11 cellular contexts compared by ENCODE assay signal in the genomic region with DNA sequence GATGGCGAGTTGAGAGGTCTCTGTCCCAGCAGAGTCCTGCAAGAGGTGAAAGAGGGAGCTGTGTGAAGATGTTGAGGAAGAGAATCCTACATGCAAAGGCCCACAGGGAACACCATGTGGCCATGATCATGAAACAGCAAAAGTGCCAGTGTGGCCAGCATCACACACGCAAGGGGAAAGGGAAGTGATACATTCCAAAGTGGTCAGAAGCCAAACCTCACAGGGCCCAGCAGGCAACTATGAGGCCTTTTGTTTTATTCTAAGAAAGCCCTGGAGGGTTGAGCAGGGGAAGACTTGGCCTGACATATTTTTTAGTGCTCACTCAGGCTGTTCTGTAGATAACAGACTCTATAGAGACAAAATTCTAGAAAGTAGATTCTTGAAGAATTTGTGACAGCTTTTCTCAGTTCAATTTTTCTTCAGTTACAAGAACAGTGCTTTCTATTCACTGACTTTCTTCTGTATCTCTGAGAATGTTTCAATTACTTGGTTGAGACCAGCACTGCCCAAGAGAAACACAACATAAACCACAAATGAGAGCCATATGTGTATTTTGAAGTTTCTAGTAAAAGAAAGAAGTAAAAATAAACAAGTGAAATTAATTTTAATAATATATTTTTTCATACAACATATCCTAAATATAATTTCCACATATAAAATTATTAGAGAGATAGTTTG.
DNase-seq lines count a peak whose midpoint lies in the region; ATAC-seq, FAIRE-seq and TF ChIP-seq lines count a peak whose summit lies in the region.
"Had no signal": no experiment of that assay in that cellular context is flagged by ENCODE, and none has a peak within 500 bp of the region (broad histone marks: within the 10 kb centered on the region; RNA-seq: fewer than 3 reads in every experiment).

No MANE protein-coding gene starts in this region.

- no peak for TF ChIP-seq RAD21 in H1 (IDR thresholded peaks at IDR 0.05 in 1 of 2, conservative IDR thresholded peaks at IDR 0.05 in 1 of 2; ENCODE audit: low read depth in 2 of 2, low read length in 2 of 2)

- no peaks in the 10 kb centered on the region for H3K36me3 ChIP-seq in MG63
- no peaks in the 10 kb centered on the region for H3K36me3 ChIP-seq in H1 (ENCODE audit: control insufficient read depth in 2 of 4, insufficient read depth in 4 of 4, low read length in 3 of 4)
- no peaks in the 10 kb centered on the region for H3K36me3 ChIP-seq in sigmoid colon

- H3K79me1 ChIP-seq in H1 (ENCODE audit: low read depth, low read length), result no peaks in the 10 kb centered on the region

- H3K4me1 ChIP-seq in H1 (replicated peaks in 1 of 4; ENCODE audit: control insufficient read depth in 3 of 4, insufficient read depth in 4 of 4, low read length in 3 of 4) (peaks cover 0 to 10% (median 6%) of the 10 kb centered on the region in 4 experiments; a peak in 5 of 7 replicates), sigmoid colon (no peaks in the 10 kb centered on the region)

- H4K91ac ChIP-seq in H1 (replicated peaks; ENCODE audit: insufficient read length, low read length), result no peak overlapping the region

- POLR2A ChIA-PET in H1 (lab: Charles Lee; ENCODE audit: partially characterized antibody), result no interaction called here

- no peak for FAIRE-seq in H1 (lab: Jason Lieb, UNC)

- H3K27me3 ChIP-seq in MG63 (no peaks in the 10 kb centered on the region), H1 (replicated peaks in 1 of 4; ENCODE audit: control insufficient read depth in 3 of 4, extremely low read depth in 1 of 4, insufficient read depth in 3 of 4, low read length in 3 of 4) (no peaks in the 10 kb centered on the region), sigmoid colon (no peaks in the 10 kb centered on the region)

- TF ChIP-seq CTCF in H1 (IDR thresholded peaks at IDR 0.05; ENCODE audit: control extremely low read depth in 1 of 3, insufficient read depth in 1 of 3, low read depth in 1 of 3, low read length in 3 of 3), result no peak
- no peak for TF ChIP-seq CTCF in sigmoid colon (IDR thresholded peaks at IDR 0.05)

- H3K9ac ChIP-seq in H1 (replicated peaks in 1 of 4; ENCODE audit: extremely low read depth in 1 of 4, low read depth in 3 of 4, low read length in 3 of 4), result no peak overlapping the region

- no peak for TF ChIP-seq EP300 in H1 (IDR thresholded peaks at IDR 0.05; ENCODE audit: borderline replicate concordance in 1 of 2, low read depth in 2 of 2, low read length in 2 of 2)
- no peak for TF ChIP-seq EP300 in sigmoid colon (IDR thresholded peaks at IDR 0.05)

- H3K4me2 ChIP-seq in H1 (ENCODE audit: insufficient read depth in 1 of 2, low read depth in 2 of 2, low read length in 2 of 2), result no peak overlapping the region; a peak in 1 of 4 replicates

- DNase-seq in MG63, result peak; percentile 23
- no peak for DNase-seq in H1 (ENCODE audit: low read depth in 1 of 2, low spot score in 2 of 2)
- peak; percentile 65 for DNase-seq in sigmoid colon
- no peak for DNase-seq in islet precursor cell
- DNase-seq: activated T-cell treated with anti-CD3 and anti-CD28 coated beads, Interleukin-2, amount 50 U/mL, for 1 hour; immature natural killer cell; T-cell had no signal

- peak overlapping the region; percentile 34 for H3K4ac ChIP-seq in H1 (replicated peaks; ENCODE audit: insufficient read length, low read depth, low read length)

- no peak overlapping the region for H3K56ac ChIP-seq in H1 (replicated peaks; ENCODE audit: insufficient read length, low read depth, low read length)

- no peak overlapping the region for H3K4me3 ChIP-seq in MG63
- no peak overlapping the region for H3K4me3 ChIP-seq in H1 (ENCODE audit: extremely low read depth in 1 of 4, insufficient read depth in 2 of 4, low read depth in 3 of 4, low read length in 4 of 4)
- no peak overlapping the region for H3K4me3 ChIP-seq in sigmoid colon

- no peaks in the 10 kb centered on the region for H3K9me3 ChIP-seq in MG63
- H3K9me3 ChIP-seq in H1 (ENCODE audit: insufficient read depth in 2 of 2, low read depth in 1 of 2, low read length in 1 of 2), result no peaks in the 10 kb centered on the region
- no peaks in the 10 kb centered on the region for H3K9me3 ChIP-seq in sigmoid colon

- H4K20me1 ChIP-seq in H1 (replicated peaks in 1 of 2; ENCODE audit: control insufficient read depth in 1 of 2, insufficient read depth in 2 of 2, low read length in 2 of 2), result no peaks in the 10 kb centered on the region

- H3K23me2 ChIP-seq in H1 (ENCODE audit: low read depth, low read length), result no peaks in the 10 kb centered on the region

- ATAC-seq in GM19438 (IDR thresholded peaks at IDR 0.05; ENCODE audit: low read depth, unreplicated experiment) (peak; percentile 56), GM21360 (IDR thresholded peaks at IDR 0.05; ENCODE audit: unreplicated experiment) (no peak), GM21528 (IDR thresholded peaks at IDR 0.05; ENCODE audit: low FRiP score, unreplicated experiment) (no peak), GM21717 (IDR thresholded peaks at IDR 0.05; ENCODE audit: unreplicated experiment) (no peak)
- ATAC-seq: T-cell had no signal

- CTCF ChIA-PET in H1 (lab: Charles Lee; ENCODE audit: partially characterized antibody), result interaction anchor here (0.7 to 5.7 kb wide), 5 partner anchors 12 to 96 kb away, joined by 3 to 48 read pairs (median 4); a partner anchor contains a TSS

- TF ChIP-seq POLR2A in H1 (IDR thresholded peaks at IDR 0.05; ENCODE audit: control extremely low read depth in 1 of 2, low read depth in 2 of 2, low read length in 2 of 2) (no peak), sigmoid colon (IDR thresholded peaks at IDR 0.05) (no peak)

- intact Hi-C loops in sigmoid colon (cut with DNase I), result no loop called here

- H2BK20ac ChIP-seq in H1 (ENCODE audit: low read length), result no peak overlapping the region

- H3K79me2 ChIP-seq in H1 (ENCODE audit: control insufficient read depth in 1 of 2, insufficient read depth in 2 of 2, low read length in 2 of 2), result peaks cover 0 to 66% of the 10 kb centered on the region in 2 experiments; a peak in 2 of 4 replicates

- WGBS in H1 (ENCODE audit: extremely low coverage in 1 of 2, insufficient coverage in 1 of 2, insufficient read length in 1 of 2, insufficient replicate concordance in 2 of 2, low coverage in 1 of 2, low lambda C conversion rate in 2 of 2, missing lambda C conversion rate in 1 of 2), 2 experiments, result 70% methylated on average over 2 of the region's 2 CpGs; no CpG with 5 or more reads in 1 of the 2 experiments
- 50 to 57% methylated on average over 2 of the region's 2 CpGs for WGBS in sigmoid colon, 2 donors

- H3K27ac ChIP-seq in H1 (ENCODE audit: low read depth, low read length) (0 out of 2 replicates have a peak overlapping the region, but pooled peaks have one; percentile 8), sigmoid colon (no peak overlapping the region)

- H4K5ac ChIP-seq in H1 (ENCODE audit: insufficient read length, low read depth, low read length), result peak overlapping the region; percentile 13

- no peak overlapping the region for H2BK120ac ChIP-seq in H1 (replicated peaks; ENCODE audit: low read depth, low read length)

- no peak overlapping the region for H2BK15ac ChIP-seq in H1 (ENCODE audit: low read length)

- no peak overlapping the region for H3K14ac ChIP-seq in H1 (ENCODE audit: insufficient read length)

- peak overlapping the region; percentile 62; the same call in 1 of the 2 replicates for H2BK12ac ChIP-seq in H1 (ENCODE audit: low read depth, low read length)

- H2BK5ac ChIP-seq in H1 (ENCODE audit: low read depth, low read length), result no peak overlapping the region

- no peak overlapping the region for H2AFZ ChIP-seq in H1 (ENCODE audit: low read length)

- H3K23ac ChIP-seq in H1 (ENCODE audit: insufficient read length), result no peak overlapping the region

- no peak overlapping the region for H3K18ac ChIP-seq in H1 (ENCODE audit: extremely low read depth, low read length)

- H2AK5ac ChIP-seq in H1 (ENCODE audit: low read depth, low read length), result no peak overlapping the region

- no peak overlapping the region for H4K8ac ChIP-seq in H1 (ENCODE audit: extremely low read depth, insufficient read depth, low read length)

TF ChIP-seq in H1, 55 proteins besides CTCF, POLR2A, EP300 and RAD21:
- no peak for TF ChIP-seq EZH2 (IDR thresholded peaks at IDR 0.05; ENCODE audit: low read depth, low read length, severe bottlenecking)
- TF ChIP-seq BCL11A (IDR thresholded peaks at IDR 0.05; ENCODE audit: low read depth in 2 of 2, low read length in 2 of 2), result no peak
- TF ChIP-seq ASH2L (IDR thresholded peaks at IDR 0.05; ENCODE audit: low read length), result no peak
- no peak for TF ChIP-seq HDAC6 (IDR thresholded peaks at IDR 0.05; ENCODE audit: low read depth, low read length)
- TF ChIP-seq FOSL1 (IDR thresholded peaks at IDR 0.05; ENCODE audit: insufficient read depth, low read depth, low read length), result no peak
- TF ChIP-seq JUND (IDR thresholded peaks at IDR 0.05; ENCODE audit: low read length), result no peak
- TF ChIP-seq EGR1 (IDR thresholded peaks at IDR 0.05; ENCODE audit: borderline replicate concordance, low read depth, low read length), result no peak
- no peak for TF ChIP-seq TBP (IDR thresholded peaks at IDR 0.05; ENCODE audit: low read depth, low read length)
- no peak for TF ChIP-seq RNF2 (IDR thresholded peaks at IDR 0.05; ENCODE audit: borderline replicate concordance, low read depth, low read length, missing control alignments, poor library complexity, severe bottlenecking)

Comparison
In these comparisons a context has a peak if more than half of its experiments do, and no peak if none do; other contexts are left out.
1. DNase-seq: peak in MG63 (single experiment) and sigmoid colon (single experiment); none in H1 (0 of 2) and islet precursor cell (single experiment).